25 cellular contexts compared by ENCODE assay signal in genomic region chr17:38329284-38329683, GRCh38. TPM values are rescaled to one million over a fixed set of nuclear protein-coding genes. Genes with fewer than 3 reads are reported as not detected.
DNase-seq lines count a peak whose midpoint lies in the region; ATAC-seq and TF ChIP-seq lines count a peak whose summit lies in the region.
"Had no signal": no experiment of that assay in that cellular context is flagged by ENCODE, and none has a peak within 500 bp of the region (broad histone marks: within the 10 kb centered on the region; RNA-seq: fewer than 3 reads in every experiment).

No MANE protein-coding gene starts in this region.

- TF ChIP-seq CTCF in neural crest cell (conservative IDR thresholded peaks at IDR 0.05) (no peak), endodermal cell (conservative IDR thresholded peaks at IDR 0.05) (no peak)

- no peak overlapping the region for H3K4me3 Mint-ChIP-seq in stimulated activated naive CD8-positive, alpha-beta T cell treated with anti-CD3 and anti-CD28 coated beads, Interleukin-15, amount 100 ng/mL, for 72 hours
- no peak overlapping the region for H3K4me3 Mint-ChIP-seq in central memory CD8-positive, alpha-beta T cell
- H3K4me3 Mint-ChIP-seq in neural crest cell (no peak overlapping the region), endodermal cell (no peak overlapping the region)
- H3K4me3 Mint-ChIP-seq: CD4-positive, alpha-beta T cell had no signal

- H3K9me3 Mint-ChIP-seq in stimulated activated naive CD8-positive, alpha-beta T cell treated with anti-CD3 and anti-CD28 coated beads, Interleukin-15, amount 100 ng/mL, for 72 hours: no peaks in the 10 kb centered on the region
- no peaks in the 10 kb centered on the region for H3K9me3 Mint-ChIP-seq in central memory CD8-positive, alpha-beta T cell
- H3K9me3 Mint-ChIP-seq in neural crest cell: no peaks in the 10 kb centered on the region
- H3K9me3 Mint-ChIP-seq in endodermal cell: no peaks in the 10 kb centered on the region
- H3K9me3 Mint-ChIP-seq: CD4-positive, alpha-beta T cell had no signal

- no peak for ATAC-seq in stimulated activated naive CD8-positive, alpha-beta T cell treated with anti-CD3 and anti-CD28 coated beads, Interleukin-15, amount 100 ng/mL, for 72 hours
- ATAC-seq in stimulated activated naive CD8-positive, alpha-beta T cell treated with anti-CD3 and anti-CD28 coated beads, Interleukin-15, Interleukin-2, amounts not matched to agents 100 U/mL and 50 U/mL, for 24 hours: no peak
- ATAC-seq in central memory CD8-positive, alpha-beta T cell (replicated peaks; ENCODE audit: extremely low read depth, poor library complexity, severe bottlenecking): no peak
- ATAC-seq in HG02798 (IDR thresholded peaks at IDR 0.05; ENCODE audit: poor library complexity, unreplicated experiment): no peak
- ATAC-seq: A549 had no signal

- no peak overlapping the region for H3K27ac ChIP-seq in endodermal cell (ENCODE audit: low read depth, low read length)
- H3K27ac ChIP-seq: A549, GM23248, KMS-11, Peyer's patch, SJCRH30 had no signal

- H3K27me3 ChIP-seq in endodermal cell (ENCODE audit: control insufficient read depth, insufficient read depth, low read length, poor library complexity, severe bottlenecking): no peaks in the 10 kb centered on the region
- H3K27me3 ChIP-seq: BE2C, Peyer's patch had no signal

- no peak overlapping the region for H3K4me3 ChIP-seq in endodermal cell (ENCODE audit: low read length)
- H3K4me3 ChIP-seq: A549, GM23248, Peyer's patch, SJCRH30 had no signal

- peaks cover 17% of the 10 kb centered on the region for H3K4me1 Mint-ChIP-seq in stimulated activated naive CD8-positive, alpha-beta T cell treated with anti-CD3 and anti-CD28 coated beads, Interleukin-15, amount 100 ng/mL, for 72 hours
- H3K4me1 Mint-ChIP-seq in central memory CD8-positive, alpha-beta T cell: no peaks in the 10 kb centered on the region
- H3K4me1 Mint-ChIP-seq in neural crest cell: peaks cover 45% of the 10 kb centered on the region
- H3K4me1 Mint-ChIP-seq in endodermal cell: peaks cover 20% of the 10 kb centered on the region

- H3K9ac ChIP-seq in endodermal cell (ENCODE audit: extremely low read depth, low read length, poor library complexity, severe bottlenecking): no peak overlapping the region
- H3K9ac ChIP-seq: GM23248, KMS-11 had no signal

- H3K36me3 ChIP-seq in endodermal cell (ENCODE audit: control insufficient read depth, insufficient read depth, low read length): no peaks in the 10 kb centered on the region
- H3K36me3 ChIP-seq: BE2C, Peyer's patch, SJCRH30 had no signal

- no peak for DNase-seq in stimulated activated naive CD8-positive, alpha-beta T cell treated with anti-CD3 and anti-CD28 coated beads, Interleukin-15, amount 100 ng/mL, for 72 hours
- DNase-seq in stimulated activated naive CD8-positive, alpha-beta T cell treated with anti-CD3 and anti-CD28 coated beads, Interleukin-15, Interleukin-2, amounts not matched to agents 100 U/mL and 50 U/mL, for 24 hours: no peak
- no peak for DNase-seq in central memory CD8-positive, alpha-beta T cell (ENCODE audit: low spot score in 2 of 2)
- DNase-seq in neural crest cell (ENCODE audit: low read depth, low spot score): no peak
- DNase-seq in GM19240 (ENCODE audit: insufficient read length, low spot score): no peak
- no peak for DNase-seq in endodermal cell
- DNase-seq in D341Med (ENCODE audit: low spot score): no peak
- DNase-seq: BE2C; CD4-positive, alpha-beta T cell; COR-L47; DMS153; GM23248; HCEC 1CT; IMR-90; NCI-H1105; NCI-H1694; NCI-H2171 treated with DMSO at 0.1 percent for 48 hours; NCI-H524 treated with DMSO at 0.1 percent for 48 hours; NCI-H82; Peyer's patch; SJCRH30 had no signal

- no peaks in the 10 kb centered on the region for H3K36me3 Mint-ChIP-seq in central memory CD8-positive, alpha-beta T cell (ENCODE audit: insufficient read depth)
- no peaks in the 10 kb centered on the region for H3K36me3 Mint-ChIP-seq in neural crest cell (ENCODE audit: low read depth)
- H3K36me3 Mint-ChIP-seq in endodermal cell (ENCODE audit: low read depth): no peaks in the 10 kb centered on the region

- H3K27me3 Mint-ChIP-seq in stimulated activated naive CD8-positive, alpha-beta T cell treated with anti-CD3 and anti-CD28 coated beads, Interleukin-15, amount 100 ng/mL, for 72 hours: peaks cover 11% of the 10 kb centered on the region
- H3K27me3 Mint-ChIP-seq in central memory CD8-positive, alpha-beta T cell: peaks cover 46% of the 10 kb centered on the region
- no peaks in the 10 kb centered on the region for H3K27me3 Mint-ChIP-seq in neural crest cell (ENCODE audit: low read depth)
- peaks cover 4% of the 10 kb centered on the region for H3K27me3 Mint-ChIP-seq in endodermal cell (ENCODE audit: insufficient read depth)

- no peaks in the 10 kb centered on the region for H3K9me3 ChIP-seq in endodermal cell (ENCODE audit: control insufficient read depth, low read length)
- H3K9me3 ChIP-seq: A549, BE2C, Peyer's patch, SJCRH30 had no signal

- 90 to 94% methylated on average over 3 to 7 of the region's 7 CpGs for WGBS in endodermal cell (ENCODE audit: insufficient coverage in 1 of 2, insufficient read length in 1 of 2), 2 experiments

- H3K4me1 ChIP-seq in endodermal cell (ENCODE audit: control insufficient read depth, insufficient read depth, low read length): peaks cover 4% of the 10 kb centered on the region
- H3K4me1 ChIP-seq: Peyer's patch, SJCRH30 had no signal

- peak overlapping the region; percentile 37 to 64 for H3K27ac Mint-ChIP-seq in stimulated activated naive CD8-positive, alpha-beta T cell treated with anti-CD3 and anti-CD28 coated beads, Interleukin-15, amount 100 ng/mL, for 72 hours
- H3K27ac Mint-ChIP-seq in central memory CD8-positive, alpha-beta T cell (ENCODE audit: low read depth): peak overlapping the region; percentile 14
- H3K27ac Mint-ChIP-seq in neural crest cell (ENCODE audit: unreplicated experiment) (peak overlapping the region; percentile 60), endodermal cell (no peak overlapping the region)
- H3K27ac Mint-ChIP-seq: CD4-positive, alpha-beta T cell had no signal

RNA-seq across cellular contexts. Expression of gene GPR179, which starts 14.5 kb away (rescaled TPM):
- 0.07 and 0.20 TPM in 2 replicates for total RNA-seq in neural crest cell
- not detected for total RNA-seq in endodermal cell
- not detected for polyA plus RNA-seq in endodermal cell (2013, experiment 1 of 2)
- polyA plus RNA-seq in endodermal cell (2013, experiment 2 of 2): 0.04 TPM
- total RNA-seq: CD4-positive, alpha-beta T cell; G401; GM23248; IMR-90; SJCRH30 had no signal
- polyA plus RNA-seq: GM23248, IMR-90 had no signal

RNA-seq across cellular contexts. Expression of gene SOCS7, which starts 22.4 kb away (rescaled TPM):
- total RNA-seq in neural crest cell: 35.3 and 37.9 TPM in 2 replicates
- 10 to 100 TPM; 24.4 to 28.1 TPM for total RNA-seq in endodermal cell
- polyA plus RNA-seq in endodermal cell (2013, experiment 1 of 2): 18.4 TPM
- 16.2 TPM for polyA plus RNA-seq in endodermal cell (2013, experiment 2 of 2)

RNA-seq across cellular contexts. Expression of gene MRPL45, which starts 32.3 kb away (rescaled TPM):
- total RNA-seq in neural crest cell (45.5 and 47.5 TPM in 2 replicates), endodermal cell (10 to 100 TPM; 48.8 to 51.9 TPM)
- polyA plus RNA-seq in endodermal cell (2013, experiment 1 of 2): 49.7 TPM
- 47.2 TPM for polyA plus RNA-seq in endodermal cell (2013, experiment 2 of 2)
